Comparison of ENCODE assay signal across 1 cellular context in genomic region chr13:102845630-102846260, GRCh38.
A peak's percentile ranks its signal among the peaks of the same experiment; 100 is the strongest.
TF ChIP-seq lines count a peak whose summit lies in the region.

TSS of gene ERCC5 (plus strand) at chr13:102846032. CDS start at chr13:102846267, 235 bp downstream.

TF ChIP-seq in K562, 482 proteins besides CTCF, POLR2A, EP300 and RAD21 (continued from another document and continues in another):
- TF ChIP-seq ZNF830 (CRISPR knock-in tag; IDR thresholded peaks at IDR 0.05) (no peak), DDX20 (tag; IDR thresholded peaks at IDR 0.05; ENCODE audit: low read depth) (no peak), HBP1 (CRISPR knock-in tag; IDR thresholded peaks at IDR 0.05) (no peak), PREB (CRISPR knock-in tag; IDR thresholded peaks at IDR 0.05) (no peak), ZNF583 (CRISPR knock-in tag; IDR thresholded peaks at IDR 0.05) (no peak), ZBTB5 (IDR thresholded peaks at IDR 0.05) (no peak), CXXC5 (CRISPR knock-in tag; IDR thresholded peaks at IDR 0.05) (peak; percentile 92), LEF1 (IDR thresholded peaks at IDR 0.05) (no peak), BCLAF1 (IDR thresholded peaks at IDR 0.05; ENCODE audit: borderline replicate concordance in 1 of 2, control insufficient read depth in 1 of 2, low read depth in 2 of 2, low read length in 1 of 2) (peak in 1 of 2 experiments; percentile 54; a peak in 1 of 4 replicates), KLF1 (tag; IDR thresholded peaks at IDR 0.05) (peak; percentile 49; the same call in 1 of the 2 replicates), POU5F1 (IDR thresholded peaks at IDR 0.05; ENCODE audit: borderline replicate concordance, low read depth, low read length, partially characterized antibody) (peak; percentile 89), RBM39 (optimal IDR thresholded peaks at IDR 0.05; ENCODE audit: low read depth, low read length) (no peak), BRD4 (IDR thresholded peaks at IDR 0.05) (no peak), SRSF9 (IDR thresholded peaks at IDR 0.05; ENCODE audit: borderline replicate concordance, low read depth, low read length) (no peak), TSC22D4 (tag; IDR thresholded peaks at IDR 0.05) (no peak), ARID1B (IDR thresholded peaks at IDR 0.05) (no peak), LCOR (CRISPR knock-in tag; IDR thresholded peaks at IDR 0.05) (peak; percentile 65; the same call in 1 of the 2 replicates), ZNF589 (CRISPR knock-in tag; IDR thresholded peaks at IDR 0.05; ENCODE audit: low read depth) (no peak), ZNF609 (CRISPR knock-in tag; IDR thresholded peaks at IDR 0.05; ENCODE audit: borderline replicate concordance) (no peak), ATF3 (IDR thresholded peaks at IDR 0.05) (no peak), ATF3 (CRISPR knock-in tag; conservative IDR thresholded peaks at IDR 0.05) (no peak), CHD1 (IDR thresholded peaks at IDR 0.05; ENCODE audit: low read length) (no peak), POLR3G (IDR thresholded peaks at IDR 0.05; ENCODE audit: extremely low read depth, insufficient read length, insufficient replicate concordance) (no peak), ILK (tag; IDR thresholded peaks at IDR 0.05; ENCODE audit: borderline replicate concordance, low read depth) (no peak), SMAD1 (IDR thresholded peaks at IDR 0.05; ENCODE audit: low read depth, low read length, partially characterized antibody) (no peak), POLR2AphosphoS5 (IDR thresholded peaks at IDR 0.05; ENCODE audit: control insufficient read depth, insufficient read depth, low read depth, low read length) (peak; percentile 60; the same call in 1 of the 2 replicates), C11orf30 (IDR thresholded peaks at IDR 0.05; ENCODE audit: low read depth) (peak; percentile 96), ZNF717 (CRISPR knock-in tag; IDR thresholded peaks at IDR 0.05) (no peak), STAT5B (CRISPR knock-in tag; IDR thresholded peaks at IDR 0.05) (no peak), ZBTB17 (CRISPR knock-in tag; IDR thresholded peaks at IDR 0.05) (no peak), MAFF (IDR thresholded peaks at IDR 0.05; ENCODE audit: low read length) (no peak), BRF1 (IDR thresholded peaks at IDR 0.05; ENCODE audit: borderline replicate concordance, extremely low read depth, insufficient read length) (no peak), RBBP5 (IDR thresholded peaks at IDR 0.05; ENCODE audit: borderline replicate concordance, insufficient read depth, low read length, poor library complexity, severe bottlenecking) (peak; percentile 65), CREB3L1 (IDR thresholded peaks at IDR 0.05; ENCODE audit: borderline replicate concordance, low read depth) (peak; percentile 94), MAZ (CRISPR knock-in tag; conservative IDR thresholded peaks at IDR 0.05 in 1 of 2, IDR thresholded peaks at IDR 0.05 in 1 of 2) (peak; percentile 88 to 93), CREBBP (IDR thresholded peaks at IDR 0.05; ENCODE audit: low read depth, low read length) (no peak), CLOCK (CRISPR knock-in tag; IDR thresholded peaks at IDR 0.05; ENCODE audit: borderline replicate concordance) (no peak), HDAC2 (IDR thresholded peaks at IDR 0.05) (peak; percentile 28; the same call in 1 of the 2 replicates), HINFP (tag; conservative IDR thresholded peaks at IDR 0.05; ENCODE audit: low read depth) (no peak), PHB (CRISPR knock-in tag; IDR thresholded peaks at IDR 0.05) (no peak), RBM15 (IDR thresholded peaks at IDR 0.05; ENCODE audit: insufficient read depth, low read length) (no peak), ZEB2 (IDR thresholded peaks at IDR 0.05) (no peak)
